ENCODE assay signal across 17 cellular contexts in the genomic region with DNA sequence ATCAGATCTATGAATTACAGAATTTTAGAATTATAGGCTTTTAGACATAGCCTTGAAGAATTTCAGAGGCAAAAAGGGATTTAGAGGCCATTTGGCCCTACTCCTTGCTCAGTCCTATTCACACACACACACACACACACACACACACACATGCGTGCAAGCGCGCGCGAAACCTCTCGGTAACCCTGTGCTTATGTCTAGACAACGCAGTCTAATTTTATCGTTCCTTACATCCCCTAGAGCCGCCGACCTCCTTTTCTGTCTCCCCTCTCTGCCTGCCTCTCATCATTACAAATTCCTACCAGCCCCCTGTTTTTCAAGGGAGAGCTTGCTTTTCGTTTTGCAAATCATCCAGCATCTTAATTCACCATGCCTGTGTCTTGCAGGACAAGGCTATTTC.
DNase-seq lines count a peak whose midpoint lies in the region; ATAC-seq and TF ChIP-seq lines count a peak whose summit lies in the region.
"Had no signal": no experiment of that assay in that cellular context is flagged by ENCODE, and none has a peak within 500 bp of the region (broad histone marks: within the 10 kb centered on the region; RNA-seq: fewer than 3 reads in every experiment).

No MANE protein-coding gene starts in this region.

- peaks cover 6% of the 10 kb centered on the region for H3K27me3 ChIP-seq in hepatocyte
- peaks cover 7% of the 10 kb centered on the region for H3K27me3 ChIP-seq in osteoblast (ENCODE audit: insufficient read depth, low read length)
- H3K27me3 ChIP-seq: BLaER1 treated with 17β-estradiol and CSF1 and Interleukin-3, amounts not matched to agents 10 nM and 100 nM had no signal

- H3K4me1 ChIP-seq in hepatocyte (ENCODE audit: insufficient read depth) (peaks cover 23% of the 10 kb centered on the region), osteoblast (ENCODE audit: insufficient read depth, low read length) (no peaks in the 10 kb centered on the region)

- no peaks in the 10 kb centered on the region for H3K9me3 Mint-ChIP-seq in activated naive CD4-positive, alpha-beta T cell treated with anti-CD3 and anti-CD28 coated beads, Interleukin-2, amount 50 U/mL, for 72 hours

- no peak for ATAC-seq in activated naive CD4-positive, alpha-beta T cell treated with anti-CD3 and anti-CD28 coated beads, Interleukin-2, amount 50 U/mL, for 72 hours
- ATAC-seq in HG03045 (IDR thresholded peaks at IDR 0.05; ENCODE audit: unreplicated experiment), result no peak
- ATAC-seq: A549, HepG2 had no signal

- H3K27ac ChIP-seq in hepatocyte (peak overlapping the region; percentile 21), osteoblast (ENCODE audit: low read depth, low read length) (no peak overlapping the region)
- H3K27ac ChIP-seq: A549; BLaER1 treated with 17β-estradiol and CSF1 and Interleukin-3, amounts not matched to agents 10 nM and 100 nM; KMS-11; PC-9 had no signal

- H3K4me3 ChIP-seq in hepatocyte (no peak overlapping the region), osteoblast (ENCODE audit: insufficient read depth, low read length) (no peak overlapping the region)
- H3K4me3 ChIP-seq: A549; BLaER1 treated with 17β-estradiol and CSF1 and Interleukin-3, amounts not matched to agents 10 nM and 100 nM; PC-9 had no signal

- H3K79me2 ChIP-seq in hepatocyte (no peaks in the 10 kb centered on the region), osteoblast (ENCODE audit: insufficient read depth, low read length) (no peaks in the 10 kb centered on the region)

- H3K36me3 Mint-ChIP-seq in activated naive CD4-positive, alpha-beta T cell treated with anti-CD3 and anti-CD28 coated beads, Interleukin-2, amount 50 U/mL, for 72 hours, result no peaks in the 10 kb centered on the region

- peak; percentile 38 for DNase-seq in activated effector memory CD4-positive, alpha-beta T cell treated with anti-CD3 and anti-CD28 coated beads, Interleukin-2, amount 50 U/mL, for 16 hours
- DNase-seq in activated effector memory CD4-positive, alpha-beta T cell treated with Interleukin-2 at 50 U/mL for 16 hours, result no peak
- DNase-seq in hepatocyte (ENCODE audit: low spot score) (no peak), retina (peak; percentile 31), SKM-1 treated with dmso at 0.1 percent for 144 hours (lab: John Stamatoyannopoulos, UW; ENCODE audit: unreplicated experiment) (no peak), osteoblast (ENCODE audit: insufficient read length, low spot score, missing footprints) (no peak)
- DNase-seq in activated naive CD4-positive, alpha-beta T cell treated with anti-CD3 and anti-CD28 coated beads, Interleukin-2, amount 50 U/mL, for 72 hours (ENCODE audit: low spot score in 2 of 2), result no peak
- DNase-seq: DMS79 treated with DMSO at 0.1 percent for 48 hours, NCI-H1436, NCI-H2029 treated with DMSO at 0.1 percent for 48 hours, NCI-H510A treated with DMSO at 0.1 percent for 48 hours, PC-9 had no signal

- no peaks in the 10 kb centered on the region for H4K20me1 ChIP-seq in hepatocyte (ENCODE audit: insufficient read depth, poor library complexity, severe bottlenecking)
- no peaks in the 10 kb centered on the region for H4K20me1 ChIP-seq in osteoblast (ENCODE audit: insufficient read depth, low read length)
- H4K20me1 ChIP-seq: BLaER1 treated with 17β-estradiol and CSF1 and Interleukin-3, amounts not matched to agents 10 nM and 100 nM had no signal

- H3K9me2 ChIP-seq in hepatocyte (replicated peaks; ENCODE audit: insufficient read depth), result no peaks in the 10 kb centered on the region

- no peak for TF ChIP-seq CTCF in hepatocyte (IDR thresholded peaks at IDR 0.05; ENCODE audit: poor library complexity)
- TF ChIP-seq CTCF in osteoblast (IDR thresholded peaks at IDR 0.05; ENCODE audit: extremely low read depth, low read depth, low read length), result no peak

- H3K9me3 ChIP-seq in hepatocyte (ENCODE audit: low read depth) (no peaks in the 10 kb centered on the region), osteoblast (ENCODE audit: low read depth, low read length) (no peaks in the 10 kb centered on the region)
- H3K9me3 ChIP-seq: A549; BLaER1 treated with 17β-estradiol and CSF1 and Interleukin-3, amounts not matched to agents 10 nM and 100 nM had no signal

- no peak overlapping the region for H3K27ac Mint-ChIP-seq in activated naive CD4-positive, alpha-beta T cell treated with anti-CD3 and anti-CD28 coated beads, Interleukin-2, amount 50 U/mL, for 72 hours

- H3K36me3 ChIP-seq in hepatocyte (replicated peaks; ENCODE audit: insufficient read depth, low read depth), result no peaks in the 10 kb centered on the region
- H3K36me3 ChIP-seq in osteoblast (ENCODE audit: insufficient read depth, low read length), result no peaks in the 10 kb centered on the region
- H3K36me3 ChIP-seq: BLaER1 treated with 17β-estradiol and CSF1 and Interleukin-3, amounts not matched to agents 10 nM and 100 nM had no signal

- peak overlapping the region; percentile 9 for H3K4me2 ChIP-seq in hepatocyte
- H3K4me2 ChIP-seq in osteoblast (ENCODE audit: insufficient read depth, low read length), result no peak overlapping the region
- H3K4me2 ChIP-seq: A549; BLaER1 treated with 17β-estradiol and CSF1 and Interleukin-3, amounts not matched to agents 10 nM and 100 nM; KMS-11; PC-9 had no signal

- H2AFZ ChIP-seq in hepatocyte (no peak overlapping the region), osteoblast (ENCODE audit: low read length) (no peak overlapping the region)
- H2AFZ ChIP-seq: PC-9 had no signal

- 80% methylated on average over 11 of the region's 11 CpGs for WGBS in hepatocyte (ENCODE audit: low lambda C conversion rate, missing lambda C conversion rate)

Comparison
In these comparisons a context has a peak if more than half of its experiments do, and no peak if none do; other contexts are left out.
1. DNase-seq: peak in activated effector memory CD4-positive, alpha-beta T cell treated with anti-CD3 and anti-CD28 coated beads, Interleukin-2, amount 50 U/mL, for 16 hours (single experiment) and retina (single experiment); none in activated effector memory CD4-positive, alpha-beta T cell treated with Interleukin-2 at 50 U/mL for 16 hours (single experiment), hepatocyte (single experiment), SKM-1 treated with dmso at 0.1 percent for 144 hours (single experiment), osteoblast (single experiment) and activated naive CD4-positive, alpha-beta T cell treated with anti-CD3 and anti-CD28 coated beads, Interleukin-2, amount 50 U/mL, for 72 hours (0 of 2).